In the genomic region with DNA sequence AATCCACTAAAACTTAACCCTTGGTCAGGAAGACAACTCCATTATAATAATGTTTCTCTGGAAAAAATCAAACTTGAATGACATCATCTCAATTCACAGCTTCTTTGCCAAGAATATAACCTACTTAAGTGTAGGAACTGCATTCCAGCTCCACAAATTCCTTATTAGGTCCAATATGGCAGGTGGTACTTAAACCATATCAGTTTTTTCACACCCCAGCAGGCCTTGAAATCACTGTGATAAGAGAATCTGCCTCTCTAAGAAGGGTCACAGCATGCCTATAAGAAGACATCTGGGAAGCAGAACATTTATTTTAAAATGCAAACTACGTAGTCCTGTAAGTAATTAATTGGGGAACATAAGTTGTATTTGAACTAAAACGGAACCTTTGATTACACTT, we compare ENCODE assay signal across 15 cellular contexts.
A peak's percentile ranks its signal among the peaks of the same experiment; 100 is the strongest.
DNase-seq lines count a peak whose midpoint lies in the region; ATAC-seq and TF ChIP-seq lines count a peak whose summit lies in the region.
"Had no signal": no experiment of that assay in that cellular context is flagged by ENCODE, and none has a peak within 500 bp of the region (broad histone marks: within the 10 kb centered on the region; RNA-seq: fewer than 3 reads in every experiment).

No MANE protein-coding gene starts in this region.

- H3K4me2 ChIP-seq in neuronal stem cell (ENCODE audit: insufficient read depth, low read length, poor library complexity, severe bottlenecking) (no peak overlapping the region), Karpas-422 (ENCODE audit: low read depth, low read length, poor library complexity, severe bottlenecking) (no peak overlapping the region)

- H3K23ac ChIP-seq in neuronal stem cell (ENCODE audit: low read depth, low read length, poor library complexity) = no peak overlapping the region

- peak in 1 of 2 donors; percentile 48 for DNase-seq in cardiac muscle cell (ENCODE audit: low read depth in 1 of 2, low spot score in 1 of 2)
- DNase-seq in Right ventricle myocardium superior = no peak
- DNase-seq in OCI-M1 (lab: John Stamatoyannopoulos, UW) = peak; percentile 24
- DNase-seq in dermis blood vessel endothelial cell = peak; percentile 58
- DNase-seq in neuronal stem cell (ENCODE audit: low spot score) = no peak
- no peak for DNase-seq in middle frontal gyrus (ENCODE audit: extremely low spot score, low spot score)
- no peak for DNase-seq in Karpas-422
- DNase-seq in NOMO-1 (lab: John Stamatoyannopoulos, UW; ENCODE audit: unreplicated experiment in 2 of 2) = no peak
- DNase-seq: CD8-positive, alpha-beta T cell; COR-L47; DMS53; GF-D8 had no signal

- H4K91ac ChIP-seq in neuronal stem cell (ENCODE audit: low read depth, low read length, poor library complexity) = no peak overlapping the region

- no peaks in the 10 kb centered on the region for H3K9me2 ChIP-seq in Karpas-422 (replicated peaks; ENCODE audit: insufficient read depth, low read length)

- H2BK120ac ChIP-seq in neuronal stem cell (ENCODE audit: low read depth, low read length) = no peak overlapping the region

- H2BK12ac ChIP-seq in neuronal stem cell (ENCODE audit: low read length) = no peak overlapping the region

- H3K9ac ChIP-seq in neuronal stem cell (ENCODE audit: low read depth, low read length, poor library complexity) (no peak overlapping the region), Karpas-422 (ENCODE audit: low read length) (no peak overlapping the region)

- H3K79me2 ChIP-seq in Karpas-422 (ENCODE audit: low read length) = no peaks in the 10 kb centered on the region

- no peak for ATAC-seq in Right ventricle myocardium superior (ENCODE audit: poor library complexity)
- ATAC-seq: CD8-positive, alpha-beta T cell; HCT116 had no signal

- H2AFZ ChIP-seq in neuronal stem cell (ENCODE audit: low read length) = peak overlapping the region; percentile 57
- no peak overlapping the region for H2AFZ ChIP-seq in Karpas-422 (ENCODE audit: low read length)

- H3K27me3 ChIP-seq in cardiac muscle cell = no peaks in the 10 kb centered on the region
- H3K27me3 ChIP-seq in neuronal stem cell (ENCODE audit: control insufficient read depth in 3 of 3, insufficient read depth in 3 of 3, low read depth in 1 of 3, low read length in 3 of 3) = no peaks in the 10 kb centered on the region
- no peaks in the 10 kb centered on the region for H3K27me3 ChIP-seq in Karpas-422 (ENCODE audit: low read length)

- H2BK5ac ChIP-seq in neuronal stem cell (ENCODE audit: low read length) = no peak overlapping the region

- no peak for TF ChIP-seq CTCF in cardiac muscle cell (IDR thresholded peaks at IDR 0.05; ENCODE audit: low read depth, low read length)

- WGBS in neuronal stem cell (ENCODE audit: extremely low coverage in 2 of 2, insufficient read length in 2 of 2, insufficient replicate concordance in 1 of 2), 2 donors = no CpG with 5 or more reads among the region's 2 CpGs

- H3K18ac ChIP-seq in neuronal stem cell (ENCODE audit: low read length) = no peak overlapping the region

- no peak overlapping the region for H2BK15ac ChIP-seq in neuronal stem cell (ENCODE audit: low read length)

- H4K20me1 ChIP-seq in Karpas-422 (ENCODE audit: insufficient read depth, low read depth, low read length) = no peaks in the 10 kb centered on the region

- H3K14ac ChIP-seq in neuronal stem cell (ENCODE audit: low read length) = no peak overlapping the region

- H2AK5ac ChIP-seq in neuronal stem cell (ENCODE audit: low read depth, low read length) = no peak overlapping the region

- no peak overlapping the region for H3K4ac ChIP-seq in neuronal stem cell (ENCODE audit: low read length)

- intact Hi-C loops in Right ventricle myocardium superior (cut with DNase I) = no loop called here

- H3K9me3 ChIP-seq in cardiac muscle cell (ENCODE audit: low read depth) (no peaks in the 10 kb centered on the region), neuronal stem cell (replicated peaks in 1 of 2; ENCODE audit: control insufficient read depth in 2 of 2, insufficient read depth in 1 of 2, low read depth in 1 of 2, low read length in 2 of 2) (peaks cover 0 to 3% of the 10 kb centered on the region in 2 donors), Karpas-422 (ENCODE audit: low read length) (no peaks in the 10 kb centered on the region)

- H3K4me1 ChIP-seq in cardiac muscle cell (ENCODE audit: low read depth) (peaks cover 31% of the 10 kb centered on the region), neuronal stem cell (ENCODE audit: control insufficient read depth in 2 of 2, insufficient read depth in 1 of 2, low read depth in 1 of 2, low read length in 2 of 2) (peaks cover 16% of the 10 kb centered on the region in 2 donors), Karpas-422 (ENCODE audit: low read length) (no peaks in the 10 kb centered on the region)

- H3K4me3 ChIP-seq in cardiac muscle cell (no peak overlapping the region), neuronal stem cell (ENCODE audit: low read length in 2 of 2) (no peak overlapping the region), Karpas-422 (ENCODE audit: low read length) (no peak overlapping the region)

- H3K36me3 ChIP-seq in cardiac muscle cell (no peaks in the 10 kb centered on the region), neuronal stem cell (replicated peaks in 1 of 2; ENCODE audit: control insufficient read depth in 2 of 2, insufficient read depth in 2 of 2, low read length in 2 of 2) (no peaks in the 10 kb centered on the region), Karpas-422 (ENCODE audit: insufficient read depth, low read length) (no peaks in the 10 kb centered on the region)

- no peak overlapping the region for H4K8ac ChIP-seq in neuronal stem cell (ENCODE audit: low read depth, low read length)

- no peaks in the 10 kb centered on the region for H3K79me1 ChIP-seq in neuronal stem cell (ENCODE audit: low read depth, low read length)

- H3K27ac ChIP-seq in cardiac muscle cell (peak overlapping the region; percentile 75), neuronal stem cell (replicated peaks; ENCODE audit: low read length) (no peak overlapping the region), Karpas-422 (ENCODE audit: low read length) (no peak overlapping the region)
- H3K27ac ChIP-seq: 22Rv1, HL-60 had no signal

Comparison
In these comparisons a context has a peak if more than half of its experiments do, and no peak if none do; other contexts are left out.
1. DNase-seq: peak in OCI-M1 (single experiment) and dermis blood vessel endothelial cell (single experiment); none in Right ventricle myocardium superior (single experiment), neuronal stem cell (single experiment), middle frontal gyrus (single experiment), Karpas-422 (single experiment) and NOMO-1 (0 of 2).